18 cellular contexts compared by ENCODE assay signal in genomic region chr10:8633909-8634308, GRCh38.
A peak's percentile ranks its signal among the peaks of the same experiment; 100 is the strongest.
DNase-seq lines count a peak whose midpoint lies in the region; ATAC-seq, FAIRE-seq and TF ChIP-seq lines count a peak whose summit lies in the region.
"Had no signal": no experiment of that assay in that cellular context is flagged by ENCODE, and none has a peak within 500 bp of the region (broad histone marks: within the 10 kb centered on the region; RNA-seq: fewer than 3 reads in every experiment).

No MANE protein-coding gene starts in this region.

- no peaks in the 10 kb centered on the region for H3K9me3 ChIP-seq in PC-9 (ENCODE audit: insufficient read depth, low read depth)
- H3K9me3 ChIP-seq in keratinocyte (ENCODE audit: control insufficient read depth, low read depth, low read length), result no peaks in the 10 kb centered on the region
- H3K9me3 ChIP-seq: BLaER1 treated with 17β-estradiol and CSF1 and Interleukin-3, amounts not matched to agents 10 nM and 100 nM had no signal

- CTCF ChIA-PET in PC-9 (lab: Charles Lee), result no interaction called here

- H3K27ac ChIP-seq in PC-9 (peak overlapping the region; percentile 51), keratinocyte (ENCODE audit: control insufficient read depth, insufficient read depth, low read length) (no peak overlapping the region)
- H3K27ac ChIP-seq: BLaER1 treated with 17β-estradiol and CSF1 and Interleukin-3, amounts not matched to agents 10 nM and 100 nM had no signal

- H3K4me3 ChIP-seq in PC-9 (no peak overlapping the region), bronchial epithelial cell (ENCODE audit: low read depth, low read length) (no peak overlapping the region), keratinocyte (ENCODE audit: control insufficient read depth in 2 of 3, extremely low read depth in 1 of 3, insufficient read depth in 2 of 3, low read depth in 1 of 3, low read length in 3 of 3) (no peak overlapping the region)
- H3K4me3 ChIP-seq: BLaER1 treated with 17β-estradiol and CSF1 and Interleukin-3, amounts not matched to agents 10 nM and 100 nM; GM12878; GM23338 had no signal

- peaks cover 3% of the 10 kb centered on the region for H3F3A ChIP-seq in PC-9 (ENCODE audit: insufficient read depth, low read depth)

- ATAC-seq in GM21528 (IDR thresholded peaks at IDR 0.05; ENCODE audit: low FRiP score, unreplicated experiment) (no peak), HG02840 (IDR thresholded peaks at IDR 0.05; ENCODE audit: low FRiP score, unreplicated experiment) (no peak), HG02571 (IDR thresholded peaks at IDR 0.05; ENCODE audit: unreplicated experiment) (no peak)
- ATAC-seq: CD8-positive, alpha-beta T cell; GM12878; GM23338 had no signal

- DNase-seq in M059J (ENCODE audit: low read depth) (peak; percentile 12), PC-9 (peak in 1 of 2 experiments; percentile 75), bronchial epithelial cell (ENCODE audit: low read depth) (peak; percentile 29), keratinocyte (ENCODE audit: low read depth, low spot score) (peak; percentile 21)
- DNase-seq: Calu3; CD8-positive, alpha-beta T cell; DMS53; DND-41; EL; HCEC 1CT had no signal

- H2AFZ ChIP-seq in PC-9 (no peak overlapping the region), keratinocyte (ENCODE audit: control insufficient read depth, low read length) (no peak overlapping the region)
- H2AFZ ChIP-seq: GM23338 had no signal

- H3K9ac ChIP-seq in keratinocyte (ENCODE audit: control insufficient read depth, extremely low read depth, insufficient read depth, low read length), result no peak overlapping the region
- H3K9ac ChIP-seq: BLaER1 treated with 17β-estradiol and CSF1 and Interleukin-3, amounts not matched to agents 10 nM and 100 nM had no signal

- no peaks in the 10 kb centered on the region for H3K9me2 ChIP-seq in PC-9 (ENCODE audit: insufficient read depth)

- POLR2A ChIA-PET in PC-9 (lab: Charles Lee; ENCODE audit: unreplicated experiment), result interaction anchor here (0.6 kb wide), 1 partner anchor 17 kb away, joined by 5 read pairs; no protein-coding TSS in a partner anchor

- TF ChIP-seq CTCF in PC-9 (conservative IDR thresholded peaks at IDR 0.05) (no peak), bronchial epithelial cell (IDR thresholded peaks at IDR 0.05; ENCODE audit: insufficient read depth, low read length, severe bottlenecking) (no peak), keratinocyte (optimal IDR thresholded peaks at IDR 0.05 in 1 of 3, IDR thresholded peaks at IDR 0.05 in 1 of 3, conservative IDR thresholded peaks at IDR 0.05 in 1 of 3; ENCODE audit: extremely low read depth in 1 of 3, insufficient read depth in 2 of 3, low read length in 3 of 3) (no peak)

- peaks cover 24% of the 10 kb centered on the region for H3K4me1 ChIP-seq in PC-9 (replicated peaks; ENCODE audit: insufficient read depth)
- peaks cover 15% of the 10 kb centered on the region for H3K4me1 ChIP-seq in keratinocyte (ENCODE audit: control insufficient read depth, extremely low read depth, insufficient read depth, low read length)
- H3K4me1 ChIP-seq: BLaER1 treated with 17β-estradiol and CSF1 and Interleukin-3, amounts not matched to agents 10 nM and 100 nM had no signal

- H3K79me2 ChIP-seq in PC-9 (ENCODE audit: low read depth), result no peaks in the 10 kb centered on the region
- no peaks in the 10 kb centered on the region for H3K79me2 ChIP-seq in keratinocyte (ENCODE audit: control insufficient read depth, insufficient read depth, low read length)

- no TSS peak for BruUV-seq in PC-9 (replicated peaks; lab: Mats Ljungman, UMichigan)

- dilution Hi-C loops in keratinocyte (cut with MboI; ENCODE audit: extremely low pct_ligation_motif_present, low sequenced_read_pairs), result no loop called here

- H4K20me1 ChIP-seq in PC-9 (ENCODE audit: insufficient read depth) (no peaks in the 10 kb centered on the region), keratinocyte (ENCODE audit: control insufficient read depth, extremely low read depth, insufficient read depth, low read length) (no peaks in the 10 kb centered on the region)
- H4K20me1 ChIP-seq: BLaER1 treated with 17β-estradiol and CSF1 and Interleukin-3, amounts not matched to agents 10 nM and 100 nM had no signal

- no peak overlapping the region for H3K4me2 ChIP-seq in PC-9
- H3K4me2 ChIP-seq in keratinocyte (ENCODE audit: control insufficient read depth, extremely low read depth, insufficient read depth, low read depth, low read length), result peak overlapping the region; percentile 24
- H3K4me2 ChIP-seq: BLaER1 treated with 17β-estradiol and CSF1 and Interleukin-3, amounts not matched to agents 10 nM and 100 nM; GM23338 had no signal

- H3K27me3 ChIP-seq in PC-9 (ENCODE audit: insufficient read depth, low read depth) (no peaks in the 10 kb centered on the region), bronchial epithelial cell (ENCODE audit: control insufficient read depth, insufficient read depth, low read length) (no peaks in the 10 kb centered on the region), keratinocyte (ENCODE audit: control insufficient read depth, extremely low read depth, insufficient read depth, low read length) (no peaks in the 10 kb centered on the region)
- H3K27me3 ChIP-seq: BLaER1 treated with 17β-estradiol and CSF1 and Interleukin-3, amounts not matched to agents 10 nM and 100 nM had no signal

- no peaks in the 10 kb centered on the region for H3K36me3 ChIP-seq in PC-9 (ENCODE audit: low read depth)
- H3K36me3 ChIP-seq in bronchial epithelial cell (ENCODE audit: control insufficient read depth, insufficient read depth, low read length), result no peaks in the 10 kb centered on the region
- no peaks in the 10 kb centered on the region for H3K36me3 ChIP-seq in keratinocyte (ENCODE audit: control insufficient read depth in 2 of 2, extremely low read depth in 1 of 2, insufficient read depth in 2 of 2, low read length in 2 of 2)
- H3K36me3 ChIP-seq: BLaER1 treated with 17β-estradiol and CSF1 and Interleukin-3, amounts not matched to agents 10 nM and 100 nM had no signal

- H3K9me1 ChIP-seq in keratinocyte (ENCODE audit: control insufficient read depth, extremely low read depth, insufficient read depth, low read length), result no peaks in the 10 kb centered on the region

- intact Hi-C loops in PC-9 (cut with micrococcal nuclease; ENCODE audit: unreplicated experiment), result no loop called here

- FAIRE-seq in bronchial epithelial cell (lab: Jason Lieb, UNC) (no peak), keratinocyte (lab: Jason Lieb, UNC) (peak; percentile 48)
- FAIRE-seq: GM12878, GM19239, H54 had no signal
